ENCODE assay signal across 14 cellular contexts in the genomic region with DNA sequence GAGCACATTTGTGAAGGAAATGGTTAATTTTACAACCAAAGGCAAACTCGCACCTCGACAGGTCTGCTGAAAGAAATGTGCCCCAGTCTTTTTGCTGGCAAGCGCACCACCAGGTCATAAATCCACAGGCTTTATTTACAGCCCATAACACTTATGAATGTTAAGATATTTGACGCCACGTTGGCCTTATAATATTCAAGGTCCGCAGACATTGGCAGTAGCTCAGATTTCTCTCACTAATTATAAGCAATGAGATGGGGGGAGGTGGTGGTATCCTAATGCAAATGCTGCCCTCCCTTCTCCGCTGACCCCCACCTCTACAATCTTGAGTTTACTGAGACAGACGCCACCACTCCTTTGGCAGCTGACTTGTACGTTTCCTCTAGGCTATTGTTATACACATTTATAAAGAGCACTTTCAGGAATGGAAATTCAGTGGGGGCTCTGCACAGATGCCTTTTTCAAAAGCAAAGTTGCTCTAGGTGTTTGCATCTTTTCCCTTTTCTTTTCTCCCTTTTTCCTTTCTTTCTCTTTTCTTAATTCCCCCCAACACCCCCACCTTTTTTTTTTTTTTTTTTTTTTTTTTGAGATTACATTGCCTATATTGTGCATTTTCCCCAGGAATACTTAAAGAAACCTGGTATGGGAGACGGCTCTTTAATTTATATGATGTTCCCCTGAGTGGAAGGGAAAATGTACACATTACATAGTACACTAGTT. TPM values are rescaled to one million over a fixed set of nuclear protein-coding genes. Genes with fewer than 3 reads are reported as not detected.
A peak's percentile ranks its signal among the peaks of the same experiment; 100 is the strongest.
DNase-seq lines count a peak whose midpoint lies in the region; ATAC-seq, FAIRE-seq and TF ChIP-seq lines count a peak whose summit lies in the region.
"Had no signal": no experiment of that assay in that cellular context is flagged by ENCODE, and none has a peak within 500 bp of the region (broad histone marks: within the 10 kb centered on the region; RNA-seq: fewer than 3 reads in every experiment).

No MANE protein-coding gene starts in this region.

- peak overlapping the region; percentile 97 for H3K27ac Mint-ChIP-seq in chondrocyte (ENCODE audit: unreplicated experiment)
- H3K27ac Mint-ChIP-seq in activated T-helper 17 cell treated with anti-CD3 and anti-CD28 coated beads, Interleukin-2, amount 50 U/mL, for 72 hours = no peak overlapping the region
- H3K27ac Mint-ChIP-seq: B cell had no signal

- peaks cover 80% of the 10 kb centered on the region for H3K4me1 Mint-ChIP-seq in chondrocyte (ENCODE audit: low read depth)
- H3K4me1 Mint-ChIP-seq in activated T-helper 17 cell treated with anti-CD3 and anti-CD28 coated beads, Interleukin-2, amount 50 U/mL, for 72 hours = peaks cover 18% of the 10 kb centered on the region

- H3K27ac ChIP-seq in A549 (peak overlapping the region; percentile 88 to 98), muscle layer of duodenum (ENCODE audit: low read length) (peak overlapping the region; percentile 60)

- POLR2A ChIA-PET in A549 (lab: Yijun Ruan, JAX) = interaction anchor here (1.6 to 5.3 kb wide), 2 partner anchors 117 to 131 kb away, joined by 6 to 20 read pairs; no protein-coding TSS in a partner anchor

- no peaks in the 10 kb centered on the region for H3K9me3 ChIP-seq in A549
- H3K9me3 ChIP-seq in muscle layer of duodenum (ENCODE audit: control insufficient read depth in 1 of 2, low read length in 2 of 2) = no peaks in the 10 kb centered on the region

- H3K27me3 ChIP-seq in muscle layer of duodenum (ENCODE audit: low read depth, low read length) = no peaks in the 10 kb centered on the region

- H3K4me1 ChIP-seq in A549 = peaks cover 69% of the 10 kb centered on the region
- H3K4me1 ChIP-seq in muscle layer of duodenum (ENCODE audit: control insufficient read depth in 1 of 2, insufficient read depth in 2 of 2, low read length in 2 of 2) = peaks cover 24 to 28% of the 10 kb centered on the region in 2 donors

- FAIRE-seq in A549 (lab: Jason Lieb, UNC) = no peak

- peak overlapping the region; percentile 98 for H3K4me2 ChIP-seq in A549

- TF ChIP-seq CTCF in A549 (IDR thresholded peaks at IDR 0.05) (no peak), chondrocyte (IDR thresholded peaks at IDR 0.05) (peak; percentile 9), GM20000 (IDR thresholded peaks at IDR 0.05; ENCODE audit: extremely low read depth, missing control alignments) (no peak)

- H3K9me3 Mint-ChIP-seq in chondrocyte (ENCODE audit: low read depth) = no peaks in the 10 kb centered on the region
- H3K9me3 Mint-ChIP-seq in activated T-helper 17 cell treated with anti-CD3 and anti-CD28 coated beads, Interleukin-2, amount 50 U/mL, for 72 hours = no peaks in the 10 kb centered on the region
- H3K9me3 Mint-ChIP-seq: naive thymus-derived CD8-positive, alpha-beta T cell had no signal

- H3K36me3 ChIP-seq in muscle layer of duodenum (ENCODE audit: control insufficient read depth in 1 of 2, insufficient read depth in 2 of 2, low read length in 2 of 2) = no peaks in the 10 kb centered on the region

- H3K4me3 ChIP-seq in A549 (peak overlapping the region; percentile 84), muscle layer of duodenum (ENCODE audit: low read depth in 1 of 2, low read length in 2 of 2) (peak overlapping the region in 1 of 2 donors; percentile 18)

- no peak for TF ChIP-seq EP300 in A549 (IDR thresholded peaks at IDR 0.05)

- ATAC-seq in A549 = no peak
- ATAC-seq in activated T-helper 17 cell treated with anti-CD3 and anti-CD28 coated beads, Interleukin-2, amount 50 U/mL, for 72 hours (replicated peaks) = no peak
- no peak for ATAC-seq in GM21786 (IDR thresholded peaks at IDR 0.05; ENCODE audit: unreplicated experiment)
- ATAC-seq: naive thymus-derived CD8-positive, alpha-beta T cell had no signal

- no peak for TF ChIP-seq POLR2A in A549 (IDR thresholded peaks at IDR 0.05; ENCODE audit: low read length)

- no peak for DNase-seq in A549 (ENCODE audit: low read depth in 1 of 2, low spot score in 1 of 2)
- DNase-seq in HT-29 (ENCODE audit: low spot score) = peak; percentile 62
- DNase-seq in chondrocyte (ENCODE audit: low spot score) = no peak
- DNase-seq in glomerular visceral epithelial cell (ENCODE audit: extremely low spot score) = no peak
- no peak for DNase-seq in GM20000 (ENCODE audit: low spot score)
- DNase-seq: activated T-cell treated with anti-CD3 and anti-CD28 coated beads for 4 hours; central memory CD4-positive, alpha-beta T cell; naive thymus-derived CD8-positive, alpha-beta T cell; NCI-H524; stimulated activated CD4-positive, alpha-beta T cell treated with anti-CD3 and anti-CD28 coated beads, Interleukin-4, amount 100 ng/mL, for 4 hours had no signal

- H3K36me3 Mint-ChIP-seq in chondrocyte (ENCODE audit: low read depth) = peaks cover 8% of the 10 kb centered on the region
- H3K36me3 Mint-ChIP-seq in activated T-helper 17 cell treated with anti-CD3 and anti-CD28 coated beads, Interleukin-2, amount 50 U/mL, for 72 hours (ENCODE audit: low read depth) = peaks cover 4% of the 10 kb centered on the region

- CTCF ChIA-PET in A549 (lab: Yijun Ruan, JAX) = interaction anchor here (1.0 to 1.8 kb wide), 3 partner anchors 10 to 236 kb away, joined by 4 to 6 read pairs (median 5); no protein-coding TSS in a partner anchor

- TF ChIP-seq RAD21 in A549 (conservative IDR thresholded peaks at IDR 0.05 in 1 of 2, IDR thresholded peaks at IDR 0.05 in 1 of 2) = no peak

- peak overlapping the region; percentile 87 for H3K4me3 Mint-ChIP-seq in chondrocyte (ENCODE audit: unreplicated experiment)
- no peak overlapping the region for H3K4me3 Mint-ChIP-seq in activated T-helper 17 cell treated with anti-CD3 and anti-CD28 coated beads, Interleukin-2, amount 50 U/mL, for 72 hours
- H3K4me3 Mint-ChIP-seq: B cell had no signal

- 9% methylated on average over 10 of the region's 10 CpGs for WGBS in A549 (ENCODE audit: missing lambda C conversion rate)

- H3K27me3 Mint-ChIP-seq in chondrocyte (ENCODE audit: low read depth) = no peaks in the 10 kb centered on the region
- peaks cover 57% of the 10 kb centered on the region for H3K27me3 Mint-ChIP-seq in activated T-helper 17 cell treated with anti-CD3 and anti-CD28 coated beads, Interleukin-2, amount 50 U/mL, for 72 hours

TF ChIP-seq in A549, 52 proteins besides CTCF, POLR2A, EP300 and RAD21:
- TF ChIP-seq GATA3 (IDR thresholded peaks at IDR 0.05; ENCODE audit: borderline replicate concordance) (0 out of 2 replicates have a peak, but pooled peaks have one; percentile 8), MAFK (IDR thresholded peaks at IDR 0.05; ENCODE audit: partially characterized antibody) (no peak)
- TF ChIP-seq, protein P1, sequence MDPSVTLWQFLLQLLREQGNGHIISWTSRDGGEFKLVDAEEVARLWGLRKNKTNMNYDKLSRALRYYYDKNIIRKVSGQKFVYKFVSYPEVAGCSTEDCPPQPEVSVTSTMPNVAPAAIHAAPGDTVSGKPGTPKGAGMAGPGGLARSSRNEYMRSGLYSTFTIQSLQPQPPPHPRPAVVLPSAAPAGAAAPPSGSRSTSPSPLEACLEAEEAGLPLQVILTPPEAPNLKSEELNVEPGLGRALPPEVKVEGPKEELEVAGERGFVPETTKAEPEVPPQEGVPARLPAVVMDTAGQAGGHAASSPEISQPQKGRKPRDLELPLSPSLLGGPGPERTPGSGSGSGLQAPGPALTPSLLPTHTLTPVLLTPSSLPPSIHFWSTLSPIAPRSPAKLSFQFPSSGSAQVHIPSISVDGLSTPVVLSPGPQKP (IDR thresholded peaks at IDR 0.05; ENCODE audit: low read depth, low read length) = no peak

RNA-seq across cellular contexts. Expression of a gene that starts 6.7 kb away (rescaled TPM):
- polyA plus RNA-seq in A549 (2011; rRNA removed) = 11.3 and 15.8 TPM in 2 replicates
- polyA plus RNA-seq in A549 (2012; cell fraction: cytosol; rRNA removed) = 25.6 and 26.7 TPM in 2 replicates
- polyA plus RNA-seq in A549 (2012; cell fraction: nucleus; rRNA removed) = 54.2 and 56.7 TPM in 2 replicates
- polyA plus RNA-seq in A549 (2017; fragmentation: RNase III; extraction: RNeasy Plus Mini Kit Qiagen cat#74134 plus additional on column Dnase treatment) = 14.4 to 16.5 TPM (median 14.5 TPM) in 3 replicates
- 30.2 and 36.0 TPM in 2 replicates for polyA minus RNA-seq in A549 (2011; rRNA and poly(A)+ RNA removed)
- 13.8 and 16.5 TPM in 2 replicates for total RNA-seq in HT-29 (2014; rRNA removed; shearing (Covaris generic))
- total RNA-seq in chondrocyte = 30.9 to 42.3 TPM (median 34.4 TPM) in 3 replicates
- 1 to 10 TPM; 1.1 to 4.7 TPM for total RNA-seq in activated T-helper 17 cell treated with anti-CD3 and anti-CD28 coated beads, Interleukin-2, amount 50 U/mL, for 72 hours
